ENCODE assay signal across 15 cellular contexts in the genomic region with DNA sequence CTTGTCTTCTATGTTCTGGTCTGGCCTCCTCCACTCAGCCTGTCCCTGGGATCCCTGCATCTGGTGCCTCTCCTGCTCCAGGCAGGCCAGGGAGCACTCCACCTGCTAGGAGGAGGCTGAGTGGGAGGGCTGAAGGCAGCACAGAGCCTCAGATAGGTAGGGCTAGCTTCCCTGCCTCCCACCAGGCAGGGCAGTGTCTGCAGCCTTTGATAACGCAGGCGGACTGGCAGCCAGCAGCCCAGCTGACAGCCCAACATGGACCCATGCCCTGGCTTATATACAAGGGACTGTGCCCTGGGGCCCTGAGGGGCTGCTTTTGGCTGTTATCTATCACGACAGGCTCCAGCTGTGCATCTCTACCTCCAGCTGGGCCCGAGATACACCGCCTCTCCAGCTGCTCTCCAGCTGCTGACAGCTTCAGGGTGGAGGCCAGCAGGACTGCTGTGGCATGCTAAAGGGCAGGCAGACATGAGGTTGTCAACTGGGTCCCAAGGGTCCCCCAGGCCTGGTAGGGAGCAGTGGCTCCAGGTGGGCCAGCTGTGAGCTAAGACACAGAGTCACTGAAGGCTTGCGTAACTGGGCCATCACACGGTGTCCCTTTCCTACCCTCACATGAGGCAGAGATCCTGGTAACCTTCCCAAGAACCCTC.
DNase-seq lines count a peak whose midpoint lies in the region; ATAC-seq and TF ChIP-seq lines count a peak whose summit lies in the region.
"Had no signal": no experiment of that assay in that cellular context is flagged by ENCODE, and none has a peak within 500 bp of the region (broad histone marks: within the 10 kb centered on the region; RNA-seq: fewer than 3 reads in every experiment).

No MANE protein-coding gene starts in this region.

- no peak overlapping the region for H3K4me3 ChIP-seq in choroid plexus epithelial cell (ENCODE audit: low read depth, low read length)
- H3K4me3 ChIP-seq: skin epidermis had no signal

- ATAC-seq in HG02884 (IDR thresholded peaks at IDR 0.05; ENCODE audit: unreplicated experiment) = no peak

- DNase-seq in ELF-1 (ENCODE audit: low read depth, low spot score) (peak; percentile 72), NCI-H2171 treated with DMSO at 0.1 percent for 48 hours (lab: John Stamatoyannopoulos, UW) (peak; percentile 55), choroid plexus epithelial cell (ENCODE audit: low read depth) (peak; percentile 35), left kidney (ENCODE audit: low read depth, low spot score) (peak; percentile 67), middle frontal gyrus (ENCODE audit: extremely low spot score, low spot score) (no peak), D341Med (ENCODE audit: low spot score) (no peak)
- no peak for DNase-seq in NK-92 treated with Interleukin-12 subunit alpha and Interleukin-12 subunit beta, amount 100 ng/mL, for 24 hours (lab: John Stamatoyannopoulos, UW)
- DNase-seq: caudate nucleus, GOT3, head of caudate nucleus, kidney glomerular epithelial cell, NCI-H1092 treated with DMSO at 0.1 percent for 48 hours, T-helper 1 cell had no signal

- TF ChIP-seq CTCF in choroid plexus epithelial cell (conservative IDR thresholded peaks at IDR 0.05; ENCODE audit: low read depth, low read length) = no peak

Comparison
In these comparisons a context has a peak if more than half of its experiments do, and no peak if none do; other contexts are left out.
1. DNase-seq: peak in ELF-1 (single experiment), NCI-H2171 treated with DMSO at 0.1 percent for 48 hours (single experiment), choroid plexus epithelial cell (single experiment) and left kidney (single experiment); none in NK-92 treated with Interleukin-12 subunit alpha and Interleukin-12 subunit beta, amount 100 ng/mL, for 24 hours (single experiment), middle frontal gyrus (single experiment) and D341Med (single experiment).